25 cellular contexts compared by ENCODE assay signal in the genomic region with DNA sequence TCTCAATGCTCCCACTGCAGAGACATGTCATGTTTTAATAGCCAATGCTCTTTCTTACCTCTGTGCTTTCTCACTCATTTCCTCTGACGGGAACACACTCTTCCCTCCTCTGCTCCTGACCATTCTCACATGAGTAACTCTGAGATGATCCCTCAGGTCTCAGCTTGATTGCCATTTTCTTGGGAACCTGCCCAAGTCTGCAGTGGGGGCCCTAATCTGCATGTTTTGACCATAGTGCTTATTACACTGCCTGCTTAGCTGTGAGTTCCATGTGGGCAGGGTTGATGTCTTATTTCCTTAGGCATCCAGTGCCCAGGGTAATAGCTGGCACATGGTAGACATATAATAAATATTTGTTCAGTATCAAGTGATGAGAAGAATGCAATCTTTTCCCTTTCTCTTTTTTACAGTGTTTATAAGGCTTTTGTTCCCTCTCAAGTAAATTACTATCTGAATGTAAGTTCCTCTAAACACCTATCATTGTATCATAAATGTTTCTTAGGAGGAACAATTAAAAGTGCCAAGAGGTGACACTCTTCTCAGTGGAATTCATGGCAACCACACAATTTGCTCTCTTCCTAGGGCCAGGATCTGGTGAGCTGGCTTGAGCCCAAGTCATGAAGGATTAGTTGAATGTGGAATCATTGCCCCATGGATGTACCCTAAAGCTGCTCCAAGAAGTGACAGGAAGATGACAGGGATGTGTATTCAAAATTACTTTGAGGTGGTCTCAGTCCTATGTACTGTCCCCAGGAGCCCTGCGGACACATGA.
DNase-seq lines count a peak whose midpoint lies in the region; TF ChIP-seq lines count a peak whose summit lies in the region.
"Had no signal": no experiment of that assay in that cellular context is flagged by ENCODE, and none has a peak within 500 bp of the region (broad histone marks: within the 10 kb centered on the region; RNA-seq: fewer than 3 reads in every experiment).

No MANE protein-coding gene starts in this region.

- peaks cover 3% of the 10 kb centered on the region for H3K27me3 Mint-ChIP-seq in type B pancreatic cell

- H3K9me2 ChIP-seq in GM23248 (ENCODE audit: insufficient read depth), result no peaks in the 10 kb centered on the region; the same call in 1 of the 2 replicates

- DNase-seq in GM23248, result peak; percentile 65
- peak; percentile 78 for DNase-seq in NCI-H446 treated with DMSO at 0.1 percent for 48 hours (lab: John Stamatoyannopoulos, UW)
- peak; percentile 87 for DNase-seq in fibroblast of gingiva (ENCODE audit: low read depth)
- DNase-seq in type B pancreatic cell (ENCODE audit: extremely low spot score, unreplicated experiment), result no peak
- no peak for DNase-seq in T-helper 2 cell
- no peak for DNase-seq in activated CD4-positive, alpha-beta T cell treated with anti-CD3 and anti-CD28 coated beads, Interleukin-2, amount 50 U/mL, for 1 hour
- DNase-seq: activated B cell treated with CpG ODN at 0.5 μM for 24 hours; activated CD8-positive, alpha-beta T cell treated with anti-CD3 and anti-CD28 coated beads, Interleukin-2, amount 10 ng/mL, durations not matched to agents 7 days and 5 days; activated naive CD4-positive, alpha-beta T cell treated with anti-CD3 and anti-CD28 coated beads for 36 hours; activated T-cell treated with anti-CD3 and anti-CD28 coated beads, Interleukin-2, amount 50 U/mL, for 24 hours; Caco-2; cerebellar nuclear complex; effector memory CD4-positive, alpha-beta T cell; GF-D8; H9; heart right ventricle; NCI-H187; NCI-H524; retina; stimulated activated naive B cell treated with anti-CD40 and anti-IgM and Interleukin-4, amounts not matched to agents 10 μg/mL and 1 μg/mL and 100 μg/mL, for 72 hours; thyroid gland had no signal

- peaks cover 28% of the 10 kb centered on the region for H3K4me1 Mint-ChIP-seq in type B pancreatic cell (ENCODE audit: unreplicated experiment)
- H3K4me1 Mint-ChIP-seq: activated B cell treated with CpG ODN at 0.5 μM for 24 hours; H9; stimulated activated naive B cell treated with anti-CD40 and anti-IgM and Interleukin-4, amounts not matched to agents 10 μg/mL and 1 μg/mL and 100 μg/mL, for 72 hours had no signal

- no peak for TF ChIP-seq CTCF in type B pancreatic cell (conservative IDR thresholded peaks at IDR 0.05)

- H3K4me3 Mint-ChIP-seq in type B pancreatic cell, result no peak overlapping the region
- H3K4me3 Mint-ChIP-seq: activated B cell treated with CpG ODN at 0.5 μM for 24 hours; activated CD8-positive, alpha-beta T cell treated with anti-CD3 and anti-CD28 coated beads, Interleukin-2, amount 10 ng/mL, durations not matched to agents 7 days and 5 days; activated naive CD4-positive, alpha-beta T cell treated with anti-CD3 and anti-CD28 coated beads for 36 hours; activated T-cell treated with anti-CD3 and anti-CD28 coated beads, Interleukin-2, amount 50 U/mL, for 24 hours; H9; stimulated activated naive B cell treated with anti-CD40 and anti-IgM and Interleukin-4, amounts not matched to agents 10 μg/mL and 1 μg/mL and 100 μg/mL, for 72 hours; T-helper 2 cell treated with Interferon-gamma antibody and Interleukin-4, amounts not matched to agents 5 μg/mL and 100 μg/mL, for 36 hours had no signal

- peaks cover 52% of the 10 kb centered on the region for H3K4me1 ChIP-seq in GM23248 (ENCODE audit: insufficient read depth)
- H3K4me1 ChIP-seq in skeletal muscle satellite cell (ENCODE audit: control insufficient read depth, insufficient read depth, low read length), result peaks cover 39% of the 10 kb centered on the region
- H3K4me1 ChIP-seq: Caco-2 had no signal

- H3K27ac Mint-ChIP-seq in type B pancreatic cell, result no peak overlapping the region
- H3K27ac Mint-ChIP-seq: activated B cell treated with CpG ODN at 0.5 μM for 24 hours; activated CD8-positive, alpha-beta T cell treated with anti-CD3 and anti-CD28 coated beads, Interleukin-2, amount 10 ng/mL, durations not matched to agents 7 days and 5 days; activated naive CD4-positive, alpha-beta T cell treated with anti-CD3 and anti-CD28 coated beads for 36 hours; activated T-cell treated with anti-CD3 and anti-CD28 coated beads, Interleukin-2, amount 50 U/mL, for 24 hours; H9; stimulated activated naive B cell treated with anti-CD40 and anti-IgM and Interleukin-4, amounts not matched to agents 10 μg/mL and 1 μg/mL and 100 μg/mL, for 72 hours; T-helper 2 cell treated with Interferon-gamma antibody and Interleukin-4, amounts not matched to agents 5 μg/mL and 100 μg/mL, for 36 hours had no signal

- H4K20me1 ChIP-seq in GM23248 (ENCODE audit: insufficient read depth), result no peaks in the 10 kb centered on the region

- H3K4me3 ChIP-seq in GM23248, result no peak overlapping the region
- no peak overlapping the region for H3K4me3 ChIP-seq in skeletal muscle satellite cell (ENCODE audit: low read length)
- H3K4me3 ChIP-seq: GM12878, heart right ventricle, SJSA1, thyroid gland had no signal

- H3K4me2 ChIP-seq in GM23248 (ENCODE audit: unreplicated experiment) (no peak overlapping the region), skeletal muscle satellite cell (ENCODE audit: low read length) (no peak overlapping the region)

- H3K36me3 ChIP-seq in GM23248 (ENCODE audit: low read depth), result no peaks in the 10 kb centered on the region
- no peaks in the 10 kb centered on the region for H3K36me3 ChIP-seq in skeletal muscle satellite cell (ENCODE audit: insufficient read depth, low read length)
- H3K36me3 ChIP-seq: heart right ventricle, SJSA1, thyroid gland had no signal

- no peaks in the 10 kb centered on the region for H3K79me2 ChIP-seq in GM23248 (ENCODE audit: insufficient read depth)

- H3K27ac ChIP-seq in GM23248, result peak overlapping the region; percentile 71
- H3K27ac ChIP-seq: heart right ventricle, SJSA1, thyroid gland had no signal

- WGBS in GM23248 (ENCODE audit: low coverage in 1 of 2, low lambda C conversion rate in 2 of 2, missing lambda C conversion rate in 2 of 2), 2 experiments, result 48 to 53% methylated on average over 2 of the region's 2 CpGs

- peaks cover 20% of the 10 kb centered on the region for H3K9me3 Mint-ChIP-seq in type B pancreatic cell
- H3K9me3 Mint-ChIP-seq: activated B cell treated with CpG ODN at 0.5 μM for 24 hours; activated naive CD4-positive, alpha-beta T cell treated with anti-CD3 and anti-CD28 coated beads for 36 hours; activated T-cell treated with anti-CD3 and anti-CD28 coated beads, Interleukin-2, amount 50 U/mL, for 24 hours; H9; stimulated activated naive B cell treated with anti-CD40 and anti-IgM and Interleukin-4, amounts not matched to agents 10 μg/mL and 1 μg/mL and 100 μg/mL, for 72 hours; T-helper 2 cell treated with Interferon-gamma antibody and Interleukin-4, amounts not matched to agents 5 μg/mL and 100 μg/mL, for 36 hours had no signal

- peaks cover 8% of the 10 kb centered on the region for H3K36me3 Mint-ChIP-seq in type B pancreatic cell
- H3K36me3 Mint-ChIP-seq: stimulated activated naive B cell treated with anti-CD40 and anti-IgM and Interleukin-4, amounts not matched to agents 10 μg/mL and 1 μg/mL and 100 μg/mL, for 72 hours had no signal

- H3K27me3 ChIP-seq in GM23248 (replicated peaks; ENCODE audit: insufficient read depth), result no peaks in the 10 kb centered on the region
- H3K27me3 ChIP-seq in skeletal muscle satellite cell (ENCODE audit: control insufficient read depth, insufficient read depth, low read length), result no peaks in the 10 kb centered on the region
- H3K27me3 ChIP-seq: heart right ventricle, SJSA1, thyroid gland had no signal

- H3F3A ChIP-seq in GM23248 (ENCODE audit: insufficient read depth), result peaks cover 36% of the 10 kb centered on the region

- H3K9me3 ChIP-seq in GM23248 (ENCODE audit: low read depth) (no peaks in the 10 kb centered on the region), skeletal muscle satellite cell (replicated peaks; ENCODE audit: low read length) (no peaks in the 10 kb centered on the region)
- H3K9me3 ChIP-seq: Caco-2, heart right ventricle, SJSA1, thyroid gland had no signal

- in situ Hi-C loops in GM23248 (cut with MboI), result loop anchor here (25.0 kb wide), 2 partner anchors 387 to 887 kb away; partner anchors contain the start of gene PLPP3

- H3K9ac ChIP-seq in GM23248 (no peak overlapping the region), skeletal muscle satellite cell (ENCODE audit: low read depth, low read length) (peak overlapping the region; percentile 19)

- no peak overlapping the region for H2AFZ ChIP-seq in GM23248

Comparison
In these comparisons a context has a peak if more than half of its experiments do, and no peak if none do; other contexts are left out.
1. DNase-seq: peak in GM23248 (single experiment), NCI-H446 treated with DMSO at 0.1 percent for 48 hours (single experiment) and fibroblast of gingiva (single experiment); none in type B pancreatic cell (single experiment), T-helper 2 cell (0 of 5) and activated CD4-positive, alpha-beta T cell treated with anti-CD3 and anti-CD28 coated beads, Interleukin-2, amount 50 U/mL, for 1 hour (single experiment).